9 cellular contexts compared by ENCODE assay signal in the genomic region with DNA sequence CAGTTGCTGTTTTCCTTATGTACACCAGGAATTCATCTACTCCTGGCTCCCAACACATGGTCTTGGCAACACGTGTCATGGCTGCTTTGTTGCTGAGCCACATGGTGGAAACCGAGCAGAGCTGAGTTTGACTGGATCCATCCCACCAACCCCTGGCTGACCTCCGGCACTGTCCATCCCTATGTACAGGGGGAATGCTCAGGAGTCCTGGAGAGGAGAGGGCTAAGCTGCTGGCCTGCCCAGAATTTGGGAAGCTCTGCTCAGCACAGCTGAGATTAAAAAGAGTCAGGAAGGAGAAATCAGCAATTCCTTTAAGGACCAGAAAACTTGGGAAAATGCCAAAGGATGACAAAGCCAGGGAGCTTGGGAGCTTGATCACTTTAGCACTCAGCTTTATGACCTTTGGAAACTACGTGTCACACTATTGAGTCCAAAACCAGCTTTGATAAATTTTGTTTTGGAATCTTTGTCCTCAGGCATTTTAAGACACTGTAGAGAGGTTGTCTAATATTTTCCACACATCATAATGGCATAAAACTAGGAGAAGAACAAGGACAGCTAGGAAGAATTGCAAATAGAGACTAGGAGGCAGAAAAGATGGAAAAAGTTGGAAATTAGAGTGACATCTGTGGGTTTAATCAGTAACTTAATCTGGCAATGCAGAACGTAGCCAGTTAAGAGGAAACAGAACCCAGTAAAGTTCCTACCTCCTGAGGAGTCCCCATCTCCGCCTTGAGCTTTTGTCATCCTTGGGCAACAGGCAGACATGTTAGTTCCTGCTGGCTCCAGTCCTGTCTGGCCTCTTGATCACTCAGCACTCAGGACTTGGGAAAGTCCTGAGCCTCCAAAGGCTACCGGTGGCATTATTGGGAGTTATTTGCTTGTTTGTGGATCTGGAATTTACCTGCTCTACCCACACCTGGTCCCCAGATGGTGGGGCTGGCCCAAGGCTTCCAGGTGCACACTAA.
DNase-seq lines count a peak whose midpoint lies in the region; ATAC-seq and TF ChIP-seq lines count a peak whose summit lies in the region.
"Had no signal": no experiment of that assay in that cellular context is flagged by ENCODE, and none has a peak within 500 bp of the region (broad histone marks: within the 10 kb centered on the region; RNA-seq: fewer than 3 reads in every experiment).

No MANE protein-coding gene starts in this region.

- no peak overlapping the region for H3K4me2 ChIP-seq in H9 (ENCODE audit: insufficient read depth, insufficient read length, low read length)

- H3K27ac ChIP-seq in H9 (ENCODE audit: insufficient read length, low read depth, low read length) (no peak overlapping the region), heart left ventricle (peak overlapping the region; percentile 68 to 99 (median 92)), skin epidermis (peak overlapping the region in 20 of 21 experiments; percentile 36 to 83 (median 74))
- H3K27ac ChIP-seq: VCaP had no signal

- no peak overlapping the region for H2AK5ac ChIP-seq in H9 (ENCODE audit: insufficient read length, low read length)

- no peak overlapping the region for H3K56ac ChIP-seq in H9 (ENCODE audit: insufficient read length, low read depth, low read length)

- no peak overlapping the region for H3K9ac ChIP-seq in H9 (ENCODE audit: extremely low read depth, insufficient read length, low read length)

- no peaks in the 10 kb centered on the region for H3K79me1 ChIP-seq in H9 (ENCODE audit: insufficient read depth, low read depth, low read length, poor library complexity, severe bottlenecking)

- no peak overlapping the region for H2BK20ac ChIP-seq in H9 (ENCODE audit: low read depth, low read length, poor library complexity, severe bottlenecking)

- no peak overlapping the region for H4K91ac ChIP-seq in H9 (ENCODE audit: insufficient read length, low read depth, low read length)

- no peak overlapping the region for H4K5ac ChIP-seq in H9 (ENCODE audit: insufficient read length, low read depth, low read length)

- no peaks in the 10 kb centered on the region for H3K23me2 ChIP-seq in H9 (ENCODE audit: insufficient read length, low read depth, low read length, poor library complexity, severe bottlenecking)

- H2BK12ac ChIP-seq in H9 (ENCODE audit: insufficient read length, low read depth, low read length) = peak overlapping the region; percentile 65

- no peak overlapping the region for H3K4ac ChIP-seq in H9 (ENCODE audit: low read depth, low read length)

- H2BK15ac ChIP-seq in H9 (ENCODE audit: low read depth, low read length) = no peak overlapping the region

- H2BK120ac ChIP-seq in H9 (ENCODE audit: low read depth, low read length, poor library complexity, severe bottlenecking) = no peak overlapping the region

- no peaks in the 10 kb centered on the region for H3K9me3 ChIP-seq in H9 (ENCODE audit: control insufficient read depth, low read depth, low read length)
- H3K9me3 ChIP-seq in heart left ventricle = no peaks in the 10 kb centered on the region

- no peak overlapping the region for H3K4me3 ChIP-seq in heart left ventricle
- no peak overlapping the region for H3K4me3 ChIP-seq in skin epidermis

- H3K14ac ChIP-seq in H9 (ENCODE audit: insufficient read depth, low read length) = peak overlapping the region; percentile 61

- no peak overlapping the region for H3T11ph ChIP-seq in H9 (ENCODE audit: low read length)

- no peak overlapping the region for H3K23ac ChIP-seq in H9 (ENCODE audit: insufficient read length, low read depth, low read length)

- no peak for DNase-seq in H9
- peak; percentile 34 for DNase-seq in UCSD-AML1 (lab: John Stamatoyannopoulos, UW; ENCODE audit: unreplicated experiment)
- peak; percentile 63 to 72 (median 67) for DNase-seq in heart left ventricle
- no peak for DNase-seq in NCI-H526 treated with DMSO at 0.1 percent for 48 hours (lab: John Stamatoyannopoulos, UW)
- DNase-seq in inferior parietal cortex (ENCODE audit: extremely low spot score) = no peak
- DNase-seq in NOMO-1 treated with DMSO at 0.1 percent for 48 hours (lab: John Stamatoyannopoulos, UW; ENCODE audit: unreplicated experiment) = no peak

- H3K4me1 Mint-ChIP-seq in H9 = peaks cover 21 to 25% of the 10 kb centered on the region in 2 experiments

- no peaks in the 10 kb centered on the region for H3K27me3 Mint-ChIP-seq in H9 (ENCODE audit: low read depth)

- H3K4me1 ChIP-seq in H9 (ENCODE audit: insufficient read depth, low read length) = peaks cover 3% of the 10 kb centered on the region; the same call in 1 of the 2 replicates
- peaks cover 18 to 70% (median 60%) of the 10 kb centered on the region in 12 donors for H3K4me1 ChIP-seq in heart left ventricle

- intact Hi-C loops in heart left ventricle (cut with DNase I) = loop anchor here in 2 of 10 donors (10.0 kb wide), 2 partner anchors 62 to 132 kb away; partner anchors contain the start of gene PLPP1 (in 1 of the 2)

- no peaks in the 10 kb centered on the region; a peak in 1 of 5 replicates for H3K9me3 Mint-ChIP-seq in H9

- H3K27ac Mint-ChIP-seq in H9 = no peak overlapping the region; a peak in 1 of 7 replicates

- no peaks in the 10 kb centered on the region for H4K20me1 ChIP-seq in H9 (ENCODE audit: control insufficient read depth, insufficient read depth, insufficient read length)

- H2AFZ ChIP-seq in H9 (ENCODE audit: low read length) = no peak overlapping the region

- H3K18ac ChIP-seq in H9 (ENCODE audit: insufficient read length, low read depth, low read length) = no peak overlapping the region

- H3K79me2 ChIP-seq in H9 (ENCODE audit: insufficient read depth, low read length) = no peaks in the 10 kb centered on the region

- no peaks in the 10 kb centered on the region for H3K36me3 ChIP-seq in heart left ventricle

- H3K27me3 ChIP-seq in H9 (ENCODE audit: insufficient read depth, low read length) (no peaks in the 10 kb centered on the region), heart left ventricle (no peaks in the 10 kb centered on the region)

- peaks cover 0 to 2% (median 0%) of the 10 kb centered on the region in 3 experiments; a peak in 1 of 7 replicates for H3K36me3 Mint-ChIP-seq in H9 (ENCODE audit: insufficient read depth in 1 of 3, low read depth in 3 of 3)

- TF ChIP-seq POLR2A in heart left ventricle (IDR thresholded peaks at IDR 0.05) = no peak

- H2BK5ac ChIP-seq in H9 (ENCODE audit: insufficient read length, low read length) = no peak overlapping the region

- no peak overlapping the region for H3K4me3 Mint-ChIP-seq in H9

- TF ChIP-seq CTCF in H9 (conservative IDR thresholded peaks at IDR 0.05) (no peak), heart left ventricle (IDR thresholded peaks at IDR 0.05) (no peak)

- ATAC-seq in heart left ventricle = peak in 3 of 4 donors; percentile 5 to 28 (median 26)
- no peak for ATAC-seq in HG03196 (IDR thresholded peaks at IDR 0.05; ENCODE audit: unreplicated experiment)

- no peak overlapping the region for H4K8ac ChIP-seq in H9 (replicated peaks; ENCODE audit: insufficient read length, low read depth, low read length)

- WGBS in H9 (ENCODE audit: extremely low coverage, insufficient read length, low lambda C conversion rate) = no CpG with 5 or more reads among the region's 7 CpGs
- WGBS in heart left ventricle, 4 donors = 20 to 36% (median 29%) methylated on average over 7 of the region's 7 CpGs

Comparison
In these comparisons a context has a peak if more than half of its experiments do, and no peak if none do; other contexts are left out.
1. DNase-seq: peak in UCSD-AML1 (single experiment) and heart left ventricle (5 of 5); none in H9 (single experiment), NCI-H526 treated with DMSO at 0.1 percent for 48 hours (single experiment), inferior parietal cortex (single experiment) and NOMO-1 treated with DMSO at 0.1 percent for 48 hours (single experiment).